Comparison of ENCODE assay signal across 1 cellular context in the genomic region with DNA sequence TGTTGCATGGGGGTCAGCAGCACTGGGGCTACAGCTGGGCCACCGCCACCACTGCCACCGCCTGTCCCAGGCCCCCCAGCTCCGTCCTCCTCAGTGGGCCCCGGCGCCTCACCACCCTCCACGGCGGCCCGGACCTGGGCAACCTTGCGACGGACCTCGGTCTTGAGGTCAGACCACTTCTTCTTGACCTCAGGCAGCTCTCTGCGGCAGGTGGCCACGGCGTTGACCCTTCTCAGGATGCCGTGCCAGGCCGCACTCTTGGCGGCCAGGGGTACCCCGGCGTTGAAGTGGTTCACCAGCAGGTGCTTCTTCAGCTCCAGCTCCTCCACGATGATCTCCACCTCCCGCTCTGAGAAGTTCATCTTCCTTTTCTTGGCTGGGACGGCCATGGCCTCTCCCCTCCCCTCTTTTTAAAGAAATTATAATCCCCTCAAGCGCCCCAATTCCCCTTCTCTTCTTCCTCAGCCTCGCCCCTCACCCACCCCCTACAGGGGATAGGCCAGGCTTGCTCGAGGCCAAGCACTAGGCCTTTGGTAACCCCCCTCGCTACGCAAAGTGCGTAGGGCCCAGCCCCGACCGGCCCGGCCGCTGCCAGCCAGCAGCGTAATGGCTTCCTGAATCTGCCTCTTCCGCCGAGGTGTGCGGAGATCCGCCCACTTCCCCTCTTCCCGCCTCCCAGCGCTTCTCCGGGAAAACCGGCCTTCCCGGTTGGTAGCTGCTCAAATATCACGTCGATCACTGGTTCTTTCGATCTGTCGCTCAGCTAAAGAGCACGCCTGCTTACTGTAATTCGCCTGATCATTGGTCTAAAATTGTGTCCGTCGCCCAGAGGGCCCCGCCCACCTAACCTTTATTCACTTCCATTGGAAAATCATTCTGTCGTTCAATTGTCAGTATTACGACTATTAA.
TF ChIP-seq lines count a peak whose summit lies in the region.

A gene with protein sequence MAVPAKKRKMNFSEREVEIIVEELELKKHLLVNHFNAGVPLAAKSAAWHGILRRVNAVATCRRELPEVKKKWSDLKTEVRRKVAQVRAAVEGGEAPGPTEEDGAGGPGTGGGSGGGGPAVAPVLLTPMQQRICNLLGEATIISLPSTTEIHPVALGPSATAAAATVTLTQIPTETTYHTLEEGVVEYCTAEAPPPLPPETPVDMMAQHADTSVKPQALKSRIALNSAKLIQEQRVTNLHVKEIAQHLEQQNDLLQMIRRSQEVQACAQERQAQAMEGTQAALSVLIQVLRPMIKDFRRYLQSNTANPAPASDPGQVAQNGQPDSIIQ (minus strand): TSS at position 608 of the 909 bp plus-strand sequence. CDS start 219 bp downstream, at position 389.

TF ChIP-seq in endothelial cell of umbilical vein, 7 proteins besides CTCF, POLR2A, EP300 and RAD21 (continued from another document):
- TF ChIP-seq FOS (IDR thresholded peaks at IDR 0.05; ENCODE audit: borderline replicate concordance, insufficient read depth, low read length) (no peak), POLR2AphosphoS5 (IDR thresholded peaks at IDR 0.05; ENCODE audit: insufficient read depth, low read depth, low read length) (no peak), GATA2 (IDR thresholded peaks at IDR 0.05; ENCODE audit: insufficient read depth, insufficient read length, low read depth, low read length) (no peak), MYC (IDR thresholded peaks at IDR 0.05; ENCODE audit: low read depth, low read length) (no peak)
- TF ChIP-seq, protein P1, sequence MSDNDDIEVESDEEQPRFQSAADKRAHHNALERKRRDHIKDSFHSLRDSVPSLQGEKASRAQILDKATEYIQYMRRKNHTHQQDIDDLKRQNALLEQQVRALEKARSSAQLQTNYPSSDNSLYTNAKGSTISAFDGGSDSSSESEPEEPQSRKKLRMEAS (IDR thresholded peaks at IDR 0.05; ENCODE audit: insufficient read depth, insufficient read length), result no peak
